In the genomic region with DNA sequence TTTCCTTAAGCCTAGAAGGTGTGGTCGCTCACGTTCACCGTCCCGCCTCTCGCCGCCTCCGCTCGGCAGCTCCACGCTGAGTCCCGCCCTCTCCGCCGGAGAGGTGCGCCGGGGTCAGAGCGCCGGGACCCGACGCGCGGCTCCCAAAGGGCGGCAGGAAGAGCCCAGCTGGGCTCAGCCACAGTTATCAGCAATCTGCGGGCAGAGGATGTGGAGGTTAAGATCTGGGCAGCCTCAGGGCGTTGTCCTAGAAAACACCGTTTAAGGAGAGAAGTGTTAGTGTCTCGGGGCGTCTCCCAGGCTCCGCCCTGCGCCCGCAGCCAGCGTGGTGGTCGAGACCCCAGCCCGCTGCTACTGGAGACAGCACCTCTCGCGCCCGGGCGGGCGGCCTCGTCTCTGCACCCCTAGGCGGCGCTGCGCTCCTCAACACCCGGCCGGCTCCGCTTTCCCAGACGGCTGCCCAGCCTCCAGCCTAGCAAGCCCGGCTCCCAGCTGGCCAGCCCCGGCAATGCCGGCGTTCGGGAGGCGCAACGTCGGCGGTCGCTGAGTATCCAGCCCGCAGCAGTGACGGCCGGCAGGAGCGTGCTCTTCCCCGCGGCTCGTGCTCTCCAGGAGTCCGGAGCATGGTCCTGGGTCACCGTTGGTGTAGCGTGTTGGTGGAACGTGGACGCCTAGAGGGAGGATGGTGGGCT, we compare ENCODE assay signal across 1 cellular context.
TF ChIP-seq lines count a peak whose summit lies in the region.

A gene with protein sequence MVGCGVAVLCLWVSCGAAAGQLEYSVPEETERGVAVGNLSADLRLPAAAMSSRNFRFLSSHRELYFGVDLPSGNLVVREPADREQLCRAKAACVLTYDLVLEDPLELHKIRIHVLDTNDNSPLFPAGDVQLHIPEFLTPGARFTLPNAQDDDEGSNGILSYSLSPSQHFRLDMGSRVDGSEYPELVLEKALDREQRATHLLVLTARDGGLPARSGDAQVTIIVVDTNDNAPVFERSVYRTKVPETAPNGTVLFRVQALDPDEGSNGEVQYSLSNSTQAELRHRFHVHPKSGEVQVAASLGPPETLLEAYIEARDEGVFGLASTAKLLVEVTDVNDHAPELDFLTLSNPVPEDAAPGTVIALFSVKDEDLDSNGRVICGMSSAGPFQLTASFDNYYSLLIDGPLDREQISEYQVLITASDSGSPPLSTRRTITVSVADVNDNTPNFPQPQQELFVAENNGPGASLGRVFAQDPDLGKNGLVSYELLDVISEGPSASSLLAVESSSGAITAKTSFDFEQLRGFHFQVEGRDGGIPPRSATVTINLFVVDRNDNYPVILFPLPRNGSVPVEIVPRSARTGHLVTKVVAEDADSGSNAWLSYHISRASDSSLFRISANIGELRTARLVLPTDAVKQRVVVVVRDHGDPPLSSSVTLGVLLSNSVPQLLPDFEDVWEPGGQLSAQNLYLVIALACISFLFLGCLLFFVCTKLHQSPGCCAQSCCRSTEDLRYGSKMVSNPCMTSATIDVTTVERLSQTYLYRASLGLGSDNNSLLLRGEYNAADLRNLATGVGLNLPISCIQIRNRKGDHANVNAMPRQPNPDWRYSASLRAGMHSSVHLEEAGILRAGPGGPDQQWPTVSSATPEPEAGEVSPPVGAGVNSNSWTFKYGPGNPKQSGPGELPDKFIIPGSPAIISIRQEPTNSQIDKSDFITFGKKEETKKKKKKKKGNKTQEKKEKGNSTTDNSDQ (plus strand): TSS at position 89 of the 692 bp plus-strand sequence. CDS start 594 bp downstream, at position 683.

TF ChIP-seq in WTC11, 78 proteins besides CTCF, POLR2A, EP300 and RAD21 (continued from another document and continues in another):
- TF ChIP-seq MXD4 (CRISPR knock-in tag; IDR thresholded peaks at IDR 0.05; ENCODE audit: borderline replicate concordance) (no peak), KAT7 (CRISPR knock-in tag; IDR thresholded peaks at IDR 0.05; ENCODE audit: borderline replicate concordance) (no peak; the same call in 1 of the 2 replicates), CREM (CRISPR knock-in tag; IDR thresholded peaks at IDR 0.05) (peak; percentile 71; the same call in 1 of the 2 replicates), JUN (CRISPR knock-in tag; IDR thresholded peaks at IDR 0.05) (no peak), NR2C2 (CRISPR knock-in tag; IDR thresholded peaks at IDR 0.05) (no peak), ZNF232 (CRISPR knock-in tag; IDR thresholded peaks at IDR 0.05) (no peak), SOX15 (CRISPR knock-in tag; IDR thresholded peaks at IDR 0.05) (no peak), TCF7 (CRISPR knock-in tag; IDR thresholded peaks at IDR 0.05; ENCODE audit: low read depth) (no peak), ZNF671 (CRISPR knock-in tag; IDR thresholded peaks at IDR 0.05) (no peak), CBFB (CRISPR knock-in tag; IDR thresholded peaks at IDR 0.05; ENCODE audit: low read depth) (no peak), ELF4 (CRISPR knock-in tag; IDR thresholded peaks at IDR 0.05; ENCODE audit: low read depth) (no peak)
- TF ChIP-seq, protein P1, sequence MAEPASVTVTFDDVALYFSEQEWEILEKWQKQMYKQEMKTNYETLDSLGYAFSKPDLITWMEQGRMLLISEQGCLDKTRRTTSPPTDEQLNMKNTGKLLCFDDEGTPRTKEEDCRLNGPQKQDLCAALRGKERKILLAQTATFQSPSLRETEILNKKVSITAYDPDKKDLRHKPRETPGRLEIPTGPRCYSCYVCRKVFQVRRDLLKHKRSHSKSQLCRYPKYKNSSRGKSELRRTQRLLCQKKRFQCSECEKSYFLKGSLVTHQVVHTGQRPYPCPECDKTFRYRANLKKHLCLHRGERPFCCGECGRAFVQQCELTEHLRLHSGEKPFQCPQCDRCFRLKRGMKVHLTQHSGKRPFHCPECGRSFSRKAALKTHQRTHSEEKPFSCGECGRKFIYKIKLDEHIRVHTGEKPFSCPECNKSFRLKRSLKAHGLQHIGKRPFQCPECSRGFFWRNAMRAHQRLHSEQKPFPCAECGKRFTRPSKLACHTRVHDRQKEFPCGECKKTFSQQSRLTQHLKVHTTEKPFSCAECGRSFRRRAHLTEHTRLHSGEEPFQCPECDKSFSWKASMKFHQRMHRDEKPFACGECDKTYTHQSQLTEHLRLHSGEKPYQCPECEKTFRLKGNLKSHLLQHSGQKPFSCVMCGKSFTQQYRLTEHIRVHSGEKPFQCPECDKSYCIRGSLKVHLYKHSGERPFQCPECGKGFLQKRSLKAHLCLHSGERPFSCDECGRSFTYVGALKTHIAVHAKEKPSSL (CRISPR knock-in tag; conservative IDR thresholded peaks at IDR 0.05): no peak
- TF ChIP-seq, protein P2, sequence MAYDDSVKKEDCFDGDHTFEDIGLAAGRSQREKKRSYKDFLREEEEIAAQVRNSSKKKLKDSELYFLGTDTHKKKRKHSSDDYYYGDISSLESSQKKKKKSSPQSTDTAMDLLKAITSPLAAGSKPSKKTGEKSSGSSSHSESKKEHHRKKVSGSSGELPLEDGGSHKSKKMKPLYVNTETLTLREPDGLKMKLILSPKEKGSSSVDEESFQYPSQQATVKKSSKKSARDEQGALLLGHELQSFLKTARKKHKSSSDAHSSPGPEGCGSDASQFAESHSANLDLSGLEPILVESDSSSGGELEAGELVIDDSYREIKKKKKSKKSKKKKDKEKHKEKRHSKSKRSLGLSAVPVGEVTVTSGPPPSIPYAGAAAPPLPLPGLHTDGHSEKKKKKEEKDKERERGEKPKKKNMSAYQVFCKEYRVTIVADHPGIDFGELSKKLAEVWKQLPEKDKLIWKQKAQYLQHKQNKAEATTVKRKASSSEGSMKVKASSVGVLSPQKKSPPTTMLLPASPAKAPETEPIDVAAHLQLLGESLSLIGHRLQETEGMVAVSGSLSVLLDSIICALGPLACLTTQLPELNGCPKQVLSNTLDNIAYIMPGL (CRISPR knock-in tag; IDR thresholded peaks at IDR 0.05): peak; percentile 100
- TF ChIP-seq, protein P3, sequence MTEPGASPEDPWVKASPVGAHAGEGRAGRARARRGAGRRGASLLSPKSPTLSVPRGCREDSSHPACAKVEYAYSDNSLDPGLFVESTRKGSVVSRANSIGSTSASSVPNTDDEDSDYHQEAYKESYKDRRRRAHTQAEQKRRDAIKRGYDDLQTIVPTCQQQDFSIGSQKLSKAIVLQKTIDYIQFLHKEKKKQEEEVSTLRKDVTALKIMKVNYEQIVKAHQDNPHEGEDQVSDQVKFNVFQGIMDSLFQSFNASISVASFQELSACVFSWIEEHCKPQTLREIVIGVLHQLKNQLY (CRISPR knock-in tag; IDR thresholded peaks at IDR 0.05): no peak
- TF ChIP-seq, protein P4, sequence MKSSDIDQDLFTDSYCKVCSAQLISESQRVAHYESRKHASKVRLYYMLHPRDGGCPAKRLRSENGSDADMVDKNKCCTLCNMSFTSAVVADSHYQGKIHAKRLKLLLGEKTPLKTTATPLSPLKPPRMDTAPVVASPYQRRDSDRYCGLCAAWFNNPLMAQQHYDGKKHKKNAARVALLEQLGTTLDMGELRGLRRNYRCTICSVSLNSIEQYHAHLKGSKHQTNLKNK (CRISPR knock-in tag; IDR thresholded peaks at IDR 0.05): no peak
- TF ChIP-seq, protein P5, sequence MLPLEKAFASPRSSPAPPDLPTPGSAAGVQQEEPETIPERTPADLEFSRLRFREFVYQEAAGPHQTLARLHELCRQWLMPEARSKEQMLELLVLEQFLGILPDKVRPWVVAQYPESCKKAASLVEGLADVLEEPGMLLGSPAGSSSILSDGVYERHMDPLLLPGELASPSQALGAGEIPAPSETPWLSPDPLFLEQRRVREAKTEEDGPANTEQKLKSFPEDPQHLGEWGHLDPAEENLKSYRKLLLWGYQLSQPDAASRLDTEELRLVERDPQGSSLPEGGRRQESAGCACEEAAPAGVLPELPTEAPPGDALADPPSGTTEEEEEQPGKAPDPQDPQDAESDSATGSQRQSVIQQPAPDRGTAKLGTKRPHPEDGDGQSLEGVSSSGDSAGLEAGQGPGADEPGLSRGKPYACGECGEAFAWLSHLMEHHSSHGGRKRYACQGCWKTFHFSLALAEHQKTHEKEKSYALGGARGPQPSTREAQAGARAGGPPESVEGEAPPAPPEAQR (CRISPR knock-in tag; IDR thresholded peaks at IDR 0.05): no peak
- TF ChIP-seq, protein P6, sequence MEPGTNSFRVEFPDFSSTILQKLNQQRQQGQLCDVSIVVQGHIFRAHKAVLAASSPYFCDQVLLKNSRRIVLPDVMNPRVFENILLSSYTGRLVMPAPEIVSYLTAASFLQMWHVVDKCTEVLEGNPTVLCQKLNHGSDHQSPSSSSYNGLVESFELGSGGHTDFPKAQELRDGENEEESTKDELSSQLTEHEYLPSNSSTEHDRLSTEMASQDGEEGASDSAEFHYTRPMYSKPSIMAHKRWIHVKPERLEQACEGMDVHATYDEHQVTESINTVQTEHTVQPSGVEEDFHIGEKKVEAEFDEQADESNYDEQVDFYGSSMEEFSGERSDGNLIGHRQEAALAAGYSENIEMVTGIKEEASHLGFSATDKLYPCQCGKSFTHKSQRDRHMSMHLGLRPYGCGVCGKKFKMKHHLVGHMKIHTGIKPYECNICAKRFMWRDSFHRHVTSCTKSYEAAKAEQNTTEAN (CRISPR knock-in tag; IDR thresholded peaks at IDR 0.05): peak; percentile 16; the same call in 1 of the 2 replicates
- TF ChIP-seq, protein P7, sequence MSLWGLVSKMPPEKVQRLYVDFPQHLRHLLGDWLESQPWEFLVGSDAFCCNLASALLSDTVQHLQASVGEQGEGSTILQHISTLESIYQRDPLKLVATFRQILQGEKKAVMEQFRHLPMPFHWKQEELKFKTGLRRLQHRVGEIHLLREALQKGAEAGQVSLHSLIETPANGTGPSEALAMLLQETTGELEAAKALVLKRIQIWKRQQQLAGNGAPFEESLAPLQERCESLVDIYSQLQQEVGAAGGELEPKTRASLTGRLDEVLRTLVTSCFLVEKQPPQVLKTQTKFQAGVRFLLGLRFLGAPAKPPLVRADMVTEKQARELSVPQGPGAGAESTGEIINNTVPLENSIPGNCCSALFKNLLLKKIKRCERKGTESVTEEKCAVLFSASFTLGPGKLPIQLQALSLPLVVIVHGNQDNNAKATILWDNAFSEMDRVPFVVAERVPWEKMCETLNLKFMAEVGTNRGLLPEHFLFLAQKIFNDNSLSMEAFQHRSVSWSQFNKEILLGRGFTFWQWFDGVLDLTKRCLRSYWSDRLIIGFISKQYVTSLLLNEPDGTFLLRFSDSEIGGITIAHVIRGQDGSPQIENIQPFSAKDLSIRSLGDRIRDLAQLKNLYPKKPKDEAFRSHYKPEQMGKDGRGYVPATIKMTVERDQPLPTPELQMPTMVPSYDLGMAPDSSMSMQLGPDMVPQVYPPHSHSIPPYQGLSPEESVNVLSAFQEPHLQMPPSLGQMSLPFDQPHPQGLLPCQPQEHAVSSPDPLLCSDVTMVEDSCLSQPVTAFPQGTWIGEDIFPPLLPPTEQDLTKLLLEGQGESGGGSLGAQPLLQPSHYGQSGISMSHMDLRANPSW (CRISPR knock-in tag; conservative IDR thresholded peaks at IDR 0.05; ENCODE audit: low read depth): no peak
- TF ChIP-seq, protein P8, sequence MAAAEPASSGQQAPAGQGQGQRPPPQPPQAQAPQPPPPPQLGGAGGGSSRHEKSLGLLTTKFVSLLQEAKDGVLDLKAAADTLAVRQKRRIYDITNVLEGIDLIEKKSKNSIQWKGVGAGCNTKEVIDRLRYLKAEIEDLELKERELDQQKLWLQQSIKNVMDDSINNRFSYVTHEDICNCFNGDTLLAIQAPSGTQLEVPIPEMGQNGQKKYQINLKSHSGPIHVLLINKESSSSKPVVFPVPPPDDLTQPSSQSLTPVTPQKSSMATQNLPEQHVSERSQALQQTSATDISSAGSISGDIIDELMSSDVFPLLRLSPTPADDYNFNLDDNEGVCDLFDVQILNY (CRISPR knock-in tag; IDR thresholded peaks at IDR 0.05): peak; percentile 69; the same call in 1 of the 2 replicates
- TF ChIP-seq, protein P9, sequence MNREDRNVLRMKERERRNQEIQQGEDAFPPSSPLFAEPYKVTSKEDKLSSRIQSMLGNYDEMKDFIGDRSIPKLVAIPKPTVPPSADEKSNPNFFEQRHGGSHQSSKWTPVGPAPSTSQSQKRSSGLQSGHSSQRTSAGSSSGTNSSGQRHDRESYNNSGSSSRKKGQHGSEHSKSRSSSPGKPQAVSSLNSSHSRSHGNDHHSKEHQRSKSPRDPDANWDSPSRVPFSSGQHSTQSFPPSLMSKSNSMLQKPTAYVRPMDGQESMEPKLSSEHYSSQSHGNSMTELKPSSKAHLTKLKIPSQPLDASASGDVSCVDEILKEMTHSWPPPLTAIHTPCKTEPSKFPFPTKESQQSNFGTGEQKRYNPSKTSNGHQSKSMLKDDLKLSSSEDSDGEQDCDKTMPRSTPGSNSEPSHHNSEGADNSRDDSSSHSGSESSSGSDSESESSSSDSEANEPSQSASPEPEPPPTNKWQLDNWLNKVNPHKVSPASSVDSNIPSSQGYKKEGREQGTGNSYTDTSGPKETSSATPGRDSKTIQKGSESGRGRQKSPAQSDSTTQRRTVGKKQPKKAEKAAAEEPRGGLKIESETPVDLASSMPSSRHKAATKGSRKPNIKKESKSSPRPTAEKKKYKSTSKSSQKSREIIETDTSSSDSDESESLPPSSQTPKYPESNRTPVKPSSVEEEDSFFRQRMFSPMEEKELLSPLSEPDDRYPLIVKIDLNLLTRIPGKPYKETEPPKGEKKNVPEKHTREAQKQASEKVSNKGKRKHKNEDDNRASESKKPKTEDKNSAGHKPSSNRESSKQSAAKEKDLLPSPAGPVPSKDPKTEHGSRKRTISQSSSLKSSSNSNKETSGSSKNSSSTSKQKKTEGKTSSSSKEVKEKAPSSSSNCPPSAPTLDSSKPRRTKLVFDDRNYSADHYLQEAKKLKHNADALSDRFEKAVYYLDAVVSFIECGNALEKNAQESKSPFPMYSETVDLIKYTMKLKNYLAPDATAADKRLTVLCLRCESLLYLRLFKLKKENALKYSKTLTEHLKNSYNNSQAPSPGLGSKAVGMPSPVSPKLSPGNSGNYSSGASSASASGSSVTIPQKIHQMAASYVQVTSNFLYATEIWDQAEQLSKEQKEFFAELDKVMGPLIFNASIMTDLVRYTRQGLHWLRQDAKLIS (CRISPR knock-in tag; IDR thresholded peaks at IDR 0.05; ENCODE audit: borderline replicate concordance): no peak
- TF ChIP-seq, protein P10, sequence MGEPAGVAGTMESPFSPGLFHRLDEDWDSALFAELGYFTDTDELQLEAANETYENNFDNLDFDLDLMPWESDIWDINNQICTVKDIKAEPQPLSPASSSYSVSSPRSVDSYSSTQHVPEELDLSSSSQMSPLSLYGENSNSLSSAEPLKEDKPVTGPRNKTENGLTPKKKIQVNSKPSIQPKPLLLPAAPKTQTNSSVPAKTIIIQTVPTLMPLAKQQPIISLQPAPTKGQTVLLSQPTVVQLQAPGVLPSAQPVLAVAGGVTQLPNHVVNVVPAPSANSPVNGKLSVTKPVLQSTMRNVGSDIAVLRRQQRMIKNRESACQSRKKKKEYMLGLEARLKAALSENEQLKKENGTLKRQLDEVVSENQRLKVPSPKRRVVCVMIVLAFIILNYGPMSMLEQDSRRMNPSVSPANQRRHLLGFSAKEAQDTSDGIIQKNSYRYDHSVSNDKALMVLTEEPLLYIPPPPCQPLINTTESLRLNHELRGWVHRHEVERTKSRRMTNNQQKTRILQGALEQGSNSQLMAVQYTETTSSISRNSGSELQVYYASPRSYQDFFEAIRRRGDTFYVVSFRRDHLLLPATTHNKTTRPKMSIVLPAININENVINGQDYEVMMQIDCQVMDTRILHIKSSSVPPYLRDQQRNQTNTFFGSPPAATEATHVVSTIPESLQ (CRISPR knock-in tag; IDR thresholded peaks at IDR 0.05): no peak
- TF ChIP-seq, protein P11, sequence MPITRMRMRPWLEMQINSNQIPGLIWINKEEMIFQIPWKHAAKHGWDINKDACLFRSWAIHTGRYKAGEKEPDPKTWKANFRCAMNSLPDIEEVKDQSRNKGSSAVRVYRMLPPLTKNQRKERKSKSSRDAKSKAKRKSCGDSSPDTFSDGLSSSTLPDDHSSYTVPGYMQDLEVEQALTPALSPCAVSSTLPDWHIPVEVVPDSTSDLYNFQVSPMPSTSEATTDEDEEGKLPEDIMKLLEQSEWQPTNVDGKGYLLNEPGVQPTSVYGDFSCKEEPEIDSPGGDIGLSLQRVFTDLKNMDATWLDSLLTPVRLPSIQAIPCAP (CRISPR knock-in tag; IDR thresholded peaks at IDR 0.05): no peak
- TF ChIP-seq, protein P12, sequence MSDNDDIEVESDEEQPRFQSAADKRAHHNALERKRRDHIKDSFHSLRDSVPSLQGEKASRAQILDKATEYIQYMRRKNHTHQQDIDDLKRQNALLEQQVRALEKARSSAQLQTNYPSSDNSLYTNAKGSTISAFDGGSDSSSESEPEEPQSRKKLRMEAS (CRISPR knock-in tag; IDR thresholded peaks at IDR 0.05): peak; percentile 86
